Comparison of ENCODE assay signal across 8 cellular contexts in genomic region chr10:98267069-98267893, GRCh38.
DNase-seq lines count a peak whose midpoint lies in the region; ATAC-seq and TF ChIP-seq lines count a peak whose summit lies in the region.

No MANE protein-coding gene starts in this region.

- H3K27ac ChIP-seq in DOHH2 (ENCODE audit: low read depth, low read length) (no peak overlapping the region), SU-DHL-6 (ENCODE audit: low read depth, low read length) (no peak overlapping the region)

- no peaks in the 10 kb centered on the region for H3F3A ChIP-seq in DOHH2 (ENCODE audit: control insufficient read depth, insufficient read depth)
- no peaks in the 10 kb centered on the region for H3F3A ChIP-seq in SU-DHL-6 (ENCODE audit: insufficient read depth)

- H3K9me3 ChIP-seq in DOHH2 (ENCODE audit: control insufficient read depth, insufficient read depth, low read length) (no peaks in the 10 kb centered on the region), SU-DHL-6 (ENCODE audit: insufficient read depth, low read length) (no peaks in the 10 kb centered on the region)

- H3K4me2 ChIP-seq in DOHH2 (ENCODE audit: low read length) (peak overlapping the region; percentile 54), SU-DHL-6 (ENCODE audit: low read depth, low read length, poor library complexity, severe bottlenecking) (peak overlapping the region; percentile 25)

- H3K36me3 ChIP-seq in DOHH2 (ENCODE audit: control insufficient read depth, low read length) = no peaks in the 10 kb centered on the region
- H3K36me3 ChIP-seq in SU-DHL-6 (ENCODE audit: low read length) = no peaks in the 10 kb centered on the region

- 0 out of 2 replicates have a peak, but pooled peaks cover 4% of the 10 kb centered on the region for H4K20me1 ChIP-seq in DOHH2 (ENCODE audit: control insufficient read depth, insufficient read depth, low read depth, low read length)
- no peaks in the 10 kb centered on the region for H4K20me1 ChIP-seq in SU-DHL-6 (ENCODE audit: low read depth, low read length)

- ATAC-seq in HG02588 (IDR thresholded peaks at IDR 0.05; ENCODE audit: unreplicated experiment) = no peak
- ATAC-seq in HG03095 (IDR thresholded peaks at IDR 0.05; ENCODE audit: unreplicated experiment) = no peak

- DNase-seq in foreskin fibroblast (peak in 1 of 2 donors; percentile 42), retinal pigment epithelial cell (ENCODE audit: low read depth) (no peak), MV-4-11 (lab: John Stamatoyannopoulos, UW) (no peak), middle frontal gyrus (ENCODE audit: extremely low spot score, low spot score) (no peak)

- no peaks in the 10 kb centered on the region for H3K79me2 ChIP-seq in DOHH2 (ENCODE audit: control insufficient read depth, low read length)
- H3K79me2 ChIP-seq in SU-DHL-6 (ENCODE audit: insufficient read depth, low read length) = no peaks in the 10 kb centered on the region

- TF ChIP-seq CTCF in DOHH2 (IDR thresholded peaks at IDR 0.05; ENCODE audit: low read depth, low read length, poor library complexity, severe bottlenecking) = no peak
- no peak for TF ChIP-seq CTCF in SU-DHL-6 (IDR thresholded peaks at IDR 0.05; ENCODE audit: insufficient read depth, low read length, poor library complexity, severe bottlenecking)
- TF ChIP-seq CTCF in foreskin fibroblast (IDR thresholded peaks at IDR 0.05; ENCODE audit: low read depth, low read length) = no peak
- no peak for TF ChIP-seq CTCF in retinal pigment epithelial cell (conservative IDR thresholded peaks at IDR 0.05; ENCODE audit: low read depth, low read length)

- peaks cover 8% of the 10 kb centered on the region for H3K4me1 ChIP-seq in DOHH2 (ENCODE audit: control insufficient read depth, low read length)

- no peak overlapping the region for H3K9ac ChIP-seq in SU-DHL-6 (ENCODE audit: low read length)

- H2AFZ ChIP-seq in SU-DHL-6 (ENCODE audit: low read depth, low read length, severe bottlenecking) = no peak overlapping the region

- H3K27me3 ChIP-seq in DOHH2 (ENCODE audit: control insufficient read depth, low read length) = peaks cover 54% of the 10 kb centered on the region
- H3K27me3 ChIP-seq in SU-DHL-6 (ENCODE audit: low read length) = no peaks in the 10 kb centered on the region

- H3K4me3 ChIP-seq in DOHH2 (ENCODE audit: low read length) = peak overlapping the region; percentile 42; the same call in 1 of the 2 replicates
- H3K4me3 ChIP-seq in SU-DHL-6 (ENCODE audit: insufficient read depth, low read length, poor library complexity, severe bottlenecking) = no peak overlapping the region
- H3K4me3 ChIP-seq in foreskin fibroblast (ENCODE audit: low read depth in 1 of 2, low read length in 2 of 2) = peak overlapping the region; percentile 70 to 71
- H3K4me3 ChIP-seq in retinal pigment epithelial cell (ENCODE audit: low read length) = peak overlapping the region; percentile 30

- H3K9me2 ChIP-seq in DOHH2 (replicated peaks; ENCODE audit: control insufficient read depth, low read length) = no peaks in the 10 kb centered on the region
- no peaks in the 10 kb centered on the region for H3K9me2 ChIP-seq in SU-DHL-6 (replicated peaks; ENCODE audit: insufficient read depth, low read length)
